Comparison of ENCODE assay signal across 20 cellular contexts in genomic region chr5:34648522-34649158, GRCh38.
"Had no signal": no experiment of that assay in that cellular context is flagged by ENCODE, and none has a peak within 500 bp of the region (broad histone marks: within the 10 kb centered on the region; RNA-seq: fewer than 3 reads in every experiment).

No MANE protein-coding gene starts in this region.

- DNase-seq: activated CD8-positive, alpha-beta memory T cell treated with anti-CD3 and anti-CD28 coated beads, Interleukin-2, amount 10 ng/mL, durations not matched to agents 7 days and 5 days; activated effector memory CD4-positive, alpha-beta T cell treated with Interleukin-2 at 50 U/mL for 16 hours; activated T-cell treated with anti-CD3 and anti-CD28 coated beads, Interleukin-2, amount 50 U/mL, for 24 hours; amniotic stem cell; brain microvascular endothelial cell; foreskin fibroblast; glutamatergic neuron; left ventricle myocardium inferior; psoas muscle; stimulated activated CD4-positive, alpha-beta T cell treated with anti-CD3 and anti-CD28 coated beads, Interleukin-4, amount 100 ng/mL, for 1 hour; stimulated activated CD8-positive, alpha-beta memory T cell treated with anti-CD3 and anti-CD28 coated beads, Interleukin-4, amount 100 ng/mL, for 48 hours; stimulated activated naive CD8-positive, alpha-beta T cell treated with anti-CD3 and anti-CD28 coated beads, Interleukin-15, Interleukin-2, amounts not matched to agents 100 U/mL and 50 U/mL, for 24 hours; SW 1271; upper lobe of left lung had no signal

- H3K4me1 Mint-ChIP-seq: activated CD8-positive, alpha-beta memory T cell treated with anti-CD3 and anti-CD28 coated beads, Interleukin-2, amount 10 ng/mL, durations not matched to agents 7 days and 5 days; activated naive CD4-positive, alpha-beta T cell treated with anti-CD3 and anti-CD28 coated beads, Interleukin-2, amount 50 U/mL, for 24 hours had no signal

- H3K9me3 Mint-ChIP-seq: activated naive CD4-positive, alpha-beta T cell treated with anti-CD3 and anti-CD28 coated beads, Interleukin-2, amount 50 U/mL, for 24 hours; activated T-cell treated with anti-CD3 and anti-CD28 coated beads, Interleukin-2, amount 50 U/mL, for 24 hours; dendritic cell treated with granulocyte-macrophage colony-stimulating factor and Interleukin-4, amounts not matched to agents 40 ng/mL and 50 ng/mL, for 4 days had no signal

- H3K36me3 Mint-ChIP-seq: activated CD8-positive, alpha-beta memory T cell treated with anti-CD3 and anti-CD28 coated beads, Interleukin-2, amount 10 ng/mL, durations not matched to agents 7 days and 5 days; activated naive CD4-positive, alpha-beta T cell treated with anti-CD3 and anti-CD28 coated beads, Interleukin-2, amount 50 U/mL, for 24 hours had no signal

- H3K9me3 ChIP-seq: left ventricle myocardium inferior, psoas muscle, suprapubic skin, upper lobe of left lung had no signal

- H3K27ac Mint-ChIP-seq: activated CD8-positive, alpha-beta memory T cell treated with anti-CD3 and anti-CD28 coated beads, Interleukin-2, amount 10 ng/mL, durations not matched to agents 7 days and 5 days; activated naive CD4-positive, alpha-beta T cell treated with anti-CD3 and anti-CD28 coated beads, Interleukin-2, amount 50 U/mL, for 24 hours; activated T-cell treated with anti-CD3 and anti-CD28 coated beads, Interleukin-2, amount 50 U/mL, for 24 hours; dendritic cell treated with granulocyte-macrophage colony-stimulating factor and Interleukin-4, amounts not matched to agents 40 ng/mL and 50 ng/mL, for 4 days; T-helper 2 cell treated with Interferon-gamma antibody and Interleukin-4, amounts not matched to agents 5 μg/mL and 100 μg/mL, for 36 hours had no signal

- H3K4me3 ChIP-seq: left ventricle myocardium inferior, psoas muscle, suprapubic skin, upper lobe of left lung had no signal

- ATAC-seq: activated CD4-positive, CD25-positive, alpha-beta regulatory T cell treated with anti-CD3 and anti-CD28 coated beads, Interleukin-2, amount 50 U/mL, for 24 hours; activated CD8-positive, alpha-beta memory T cell treated with anti-CD3 and anti-CD28 coated beads, Interleukin-2, amount 10 ng/mL, durations not matched to agents 7 days and 5 days; psoas muscle; sciatic nerve; stimulated activated naive CD8-positive, alpha-beta T cell treated with anti-CD3 and anti-CD28 coated beads, Interleukin-15, Interleukin-2, amounts not matched to agents 100 U/mL and 50 U/mL, for 24 hours had no signal

- H3K4me3 Mint-ChIP-seq: activated CD8-positive, alpha-beta memory T cell treated with anti-CD3 and anti-CD28 coated beads, Interleukin-2, amount 10 ng/mL, durations not matched to agents 7 days and 5 days; activated naive CD4-positive, alpha-beta T cell treated with anti-CD3 and anti-CD28 coated beads, Interleukin-2, amount 50 U/mL, for 24 hours; activated T-cell treated with anti-CD3 and anti-CD28 coated beads, Interleukin-2, amount 50 U/mL, for 24 hours; dendritic cell treated with granulocyte-macrophage colony-stimulating factor and Interleukin-4, amounts not matched to agents 40 ng/mL and 50 ng/mL, for 4 days; T-helper 2 cell treated with Interferon-gamma antibody and Interleukin-4, amounts not matched to agents 5 μg/mL and 100 μg/mL, for 36 hours had no signal

- H3K4me1 ChIP-seq: left ventricle myocardium inferior, psoas muscle, suprapubic skin, upper lobe of left lung had no signal

- H3K27ac ChIP-seq: brain microvascular endothelial cell, left ventricle myocardium inferior, psoas muscle, suprapubic skin, upper lobe of left lung had no signal

- H3K36me3 ChIP-seq: brain microvascular endothelial cell, left ventricle myocardium inferior, suprapubic skin, upper lobe of left lung had no signal

- H3K27me3 ChIP-seq: brain microvascular endothelial cell, suprapubic skin, upper lobe of left lung had no signal
